Comparison of ENCODE assay signal across 12 cellular contexts in genomic region chr1:220843481-220844011, GRCh38. TPM values are rescaled to one million over a fixed set of nuclear protein-coding genes. Genes with fewer than 3 reads are reported as not detected.
DNase-seq lines count a peak whose midpoint lies in the region; TF ChIP-seq lines count a peak whose summit lies in the region.
"Had no signal": no experiment of that assay in that cellular context is flagged by ENCODE, and none has a peak within 500 bp of the region (broad histone marks: within the 10 kb centered on the region; RNA-seq: fewer than 3 reads in every experiment).

No MANE protein-coding gene starts in this region.

- H3K27ac ChIP-seq in mesenchymal stem cell (ENCODE audit: low read length, poor library complexity, severe bottlenecking) (no peak overlapping the region), tibial nerve (peak overlapping the region in 1 of 4 donors; percentile 49)

- no peak overlapping the region for H3K14ac ChIP-seq in mesenchymal stem cell (ENCODE audit: low read length in 2 of 2)

- TF ChIP-seq POLR2A in tibial nerve (IDR thresholded peaks at IDR 0.05): no peak

- TF ChIP-seq CTCF in tibial nerve (IDR thresholded peaks at IDR 0.05): no peak

- H3K23ac ChIP-seq in mesenchymal stem cell (ENCODE audit: low read length in 2 of 2): no peak overlapping the region

- peak overlapping the region in 1 of 2 experiments; percentile 51 for H3K4ac ChIP-seq in mesenchymal stem cell (ENCODE audit: low read depth in 1 of 2, low read length in 2 of 2)

- no peak overlapping the region for H3K4me2 ChIP-seq in mesenchymal stem cell (ENCODE audit: low read length, poor library complexity, severe bottlenecking)

- 67% methylated on average over 6 of the region's 6 CpGs for WGBS in mesenchymal stem cell
- WGBS in tibial nerve, 2 donors: 9 to 10% methylated on average over 6 of the region's 6 CpGs

- H3K36me3 ChIP-seq in adipocyte (ENCODE audit: control insufficient read depth, insufficient read depth, low read length, severe bottlenecking) (no peaks in the 10 kb centered on the region), mesenchymal stem cell (ENCODE audit: control insufficient read depth in 1 of 2, insufficient read depth in 2 of 2, low read depth in 1 of 2, low read length in 2 of 2) (no peaks in the 10 kb centered on the region), tibial nerve (no peaks in the 10 kb centered on the region)

- no peak overlapping the region for H2BK5ac ChIP-seq in mesenchymal stem cell (ENCODE audit: low read depth, low read length, poor library complexity, severe bottlenecking)

- no peak overlapping the region for H4K91ac ChIP-seq in mesenchymal stem cell (ENCODE audit: low read length)

- no peak overlapping the region for H2AFZ ChIP-seq in mesenchymal stem cell (ENCODE audit: low read depth, low read length)

- no peaks in the 10 kb centered on the region for H3K9me3 ChIP-seq in adipocyte (ENCODE audit: control insufficient read depth, low read length)
- H3K9me3 ChIP-seq in mesenchymal stem cell (ENCODE audit: control insufficient read depth, low read length): no peaks in the 10 kb centered on the region
- H3K9me3 ChIP-seq in tibial nerve: peaks cover 0 to 5% (median under 1%) of the 10 kb centered on the region in 4 donors

- H2BK12ac ChIP-seq in mesenchymal stem cell (ENCODE audit: low read length in 2 of 2): no peak overlapping the region

- DNase-seq in adipocyte (ENCODE audit: low read depth) (peak; percentile 82), fibroblast of peridontal ligament (ENCODE audit: extremely low read depth) (peak; percentile 6), mesenchymal stem cell (peak; percentile 30), tibial nerve (ENCODE audit: low spot score in 2 of 2) (peak; percentile 21 to 33), NCI-H1105 (lab: John Stamatoyannopoulos, UW) (no peak), NOMO-1 treated with dmso at 0.1 percent for 144 hours (lab: John Stamatoyannopoulos, UW; ENCODE audit: unreplicated experiment) (no peak)
- no peak for DNase-seq in activated CD4-positive, alpha-beta T cell treated with anti-CD3 and anti-CD28 coated beads, Interleukin-2, amount 50 U/mL, for 48 hours
- DNase-seq: activated CD4-positive, CD25-positive, alpha-beta regulatory T cell treated with anti-CD3 and anti-CD28 coated beads, Interleukin-2, amount 50 U/mL, for 72 hours; erythroblast; nucleus accumbens; stimulated activated CD4-positive, alpha-beta T cell treated with anti-CD3 and anti-CD28 coated beads, Interleukin-4, amount 100 ng/mL, for 1 hour had no signal

- H3K4me1 ChIP-seq in adipocyte (ENCODE audit: control insufficient read depth, insufficient read depth, low read length) (no peaks in the 10 kb centered on the region), mesenchymal stem cell (ENCODE audit: control insufficient read depth, insufficient read depth, low read depth, low read length) (peaks cover 3% of the 10 kb centered on the region), tibial nerve (peaks cover 0 to 14% (median 5%) of the 10 kb centered on the region in 4 donors)

- H3K79me1 ChIP-seq in mesenchymal stem cell (replicated peaks; ENCODE audit: low read length, poor library complexity, severe bottlenecking): no peaks in the 10 kb centered on the region

- no peak overlapping the region for H2BK15ac ChIP-seq in mesenchymal stem cell (ENCODE audit: low read depth, poor library complexity, severe bottlenecking)

- H3K27me3 ChIP-seq in adipocyte (replicated peaks; ENCODE audit: control insufficient read depth, insufficient read depth, low read length) (no peaks in the 10 kb centered on the region), mesenchymal stem cell (ENCODE audit: control insufficient read depth in 1 of 2, insufficient read depth in 1 of 2, low read length in 2 of 2) (no peaks in the 10 kb centered on the region), tibial nerve (no peaks in the 10 kb centered on the region)

- no peak overlapping the region for H4K8ac ChIP-seq in mesenchymal stem cell (ENCODE audit: low read length)

- H3K4me3 ChIP-seq in adipocyte (ENCODE audit: low read length) (no peak overlapping the region), mesenchymal stem cell (ENCODE audit: insufficient read depth in 1 of 2, low read depth in 1 of 2, low read length in 2 of 2) (no peak overlapping the region), tibial nerve (no peak overlapping the region)

- H3K18ac ChIP-seq in mesenchymal stem cell (ENCODE audit: low read depth in 1 of 2, low read length in 2 of 2): no peak overlapping the region

- TF ChIP-seq EP300 in tibial nerve (IDR thresholded peaks at IDR 0.05): peak; percentile 38 to 62

- H2AK5ac ChIP-seq in mesenchymal stem cell (ENCODE audit: low read length, severe bottlenecking): no peak overlapping the region

- peak overlapping the region; percentile 34 for H2BK120ac ChIP-seq in mesenchymal stem cell (ENCODE audit: low read depth, low read length)

- no peak overlapping the region for H3K9ac ChIP-seq in adipocyte (ENCODE audit: low read length)
- H3K9ac ChIP-seq in mesenchymal stem cell (ENCODE audit: low read length): peak overlapping the region; percentile 30

RNA-seq across cellular contexts. Expression of gene HLX, which starts 35.7 kb away (rescaled TPM):
- polyA plus RNA-seq in mesenchymal stem cell (2013, experiment 1 of 2): 37.2 TPM
- polyA plus RNA-seq in mesenchymal stem cell (2013, experiment 2 of 2): 35.9 TPM
- total RNA-seq in tibial nerve: 10 to 100 TPM; 16.5 to 29.2 (median 23.0) TPM
- polyA plus RNA-seq: keratinocyte had no signal

RNA-seq across cellular contexts. Expression of gene MTARC1, which starts 56.8 kb away (rescaled TPM):
- polyA plus RNA-seq in mesenchymal stem cell (2013, experiment 1 of 2): 2.4 TPM
- 1.9 TPM for polyA plus RNA-seq in mesenchymal stem cell (2013, experiment 2 of 2)
- 10 to 100 TPM; 32.2 to 81.8 (median 36.5) TPM for total RNA-seq in tibial nerve

Comparison
In these comparisons a context has a peak if more than half of its experiments do, and no peak if none do; other contexts are left out.
1. DNase-seq: peak in adipocyte (single experiment), fibroblast of peridontal ligament (single experiment), mesenchymal stem cell (single experiment) and tibial nerve (2 of 2); none in NCI-H1105 (single experiment), activated CD4-positive, alpha-beta T cell treated with anti-CD3 and anti-CD28 coated beads, Interleukin-2, amount 50 U/mL, for 48 hours (0 of 2) and NOMO-1 treated with dmso at 0.1 percent for 144 hours (single experiment).